Comparison of ENCODE assay signal across 12 cellular contexts in genomic region chr13:103282571-103283450, GRCh38.
DNase-seq lines count a peak whose midpoint lies in the region; ATAC-seq, FAIRE-seq and TF ChIP-seq lines count a peak whose summit lies in the region.
"Had no signal": no experiment of that assay in that cellular context is flagged by ENCODE, and none has a peak within 500 bp of the region (broad histone marks: within the 10 kb centered on the region; RNA-seq: fewer than 3 reads in every experiment).

No MANE protein-coding gene starts in this region.

- intact Hi-C loops in right cardiac atrium (cut with DNase I): no loop called here
- intact Hi-C loops in cardiac septum (cut with DNase I): no loop called here
- intact Hi-C loops in dorsolateral prefrontal cortex (cut with DNase I): no loop called here

- peaks cover 5% of the 10 kb centered on the region for H3K27me3 Mint-ChIP-seq in activated naive CD4-positive, alpha-beta T cell treated with anti-CD3 and anti-CD28 coated beads, Interleukin-2, amount 10 ng/mL, durations not matched to agents 7 days and 5 days

- peak; percentile 33 to 63 for ATAC-seq in right cardiac atrium
- peak; percentile 98 for ATAC-seq in foreskin keratinocyte
- ATAC-seq: stimulated activated effector memory CD8-positive, alpha-beta T cell treated with anti-CD3 and anti-CD28 coated beads, Interleukin-12 subunit alpha, Interleukin-12 subunit beta, amount 100 ng/mL, for 72 hours had no signal

- no peaks in the 10 kb centered on the region for H3K27me3 ChIP-seq in right cardiac atrium (ENCODE audit: control insufficient read depth, insufficient read depth)
- H3K27me3 ChIP-seq in foreskin keratinocyte: no peaks in the 10 kb centered on the region
- H3K27me3 ChIP-seq in dorsolateral prefrontal cortex: peaks cover 0 to 4% (median 0%) of the 10 kb centered on the region in 45 donors
- H3K27me3 ChIP-seq: heart left ventricle had no signal

- 35% methylated on average over 14 of the region's 14 CpGs for WGBS in right cardiac atrium

- no peaks in the 10 kb centered on the region for H3K9me3 ChIP-seq in right cardiac atrium (ENCODE audit: control insufficient read depth, low read length)
- H3K9me3 ChIP-seq: heart left ventricle, psoas muscle had no signal

- H3K4me3 Mint-ChIP-seq in activated naive CD4-positive, alpha-beta T cell treated with anti-CD3 and anti-CD28 coated beads, Interleukin-2, amount 10 ng/mL, durations not matched to agents 7 days and 5 days: no peak overlapping the region
- H3K4me3 Mint-ChIP-seq: stimulated activated effector memory CD8-positive, alpha-beta T cell treated with anti-CD3 and anti-CD28 coated beads, Interleukin-12 subunit alpha, Interleukin-12 subunit beta, amount 100 ng/mL, for 72 hours had no signal

- H3K4me3 ChIP-seq in right cardiac atrium (ENCODE audit: low read length) (no peak overlapping the region), dorsolateral prefrontal cortex (no peak overlapping the region)
- H3K4me3 ChIP-seq: heart left ventricle, psoas muscle had no signal

- DNase-seq in right cardiac atrium: no peak
- DNase-seq in cardiac septum (ENCODE audit: low spot score): no peak
- DNase-seq in RCC 7860 (ENCODE audit: low spot score): peak; percentile 79
- peak; percentile 99 for DNase-seq in foreskin keratinocyte
- no peak for DNase-seq in activated T-cell treated with anti-CD3 and anti-CD28 coated beads for 4 hours
- DNase-seq in dorsolateral prefrontal cortex: no peak
- DNase-seq in activated naive CD4-positive, alpha-beta T cell treated with anti-CD3 and anti-CD28 coated beads, Interleukin-2, amount 10 ng/mL, durations not matched to agents 7 days and 5 days: no peak
- no peak for DNase-seq in SKM-1 treated with dmso at 0.1 percent for 144 hours (lab: John Stamatoyannopoulos, UW; ENCODE audit: unreplicated experiment)
- DNase-seq: heart left ventricle, NCI-H1694, psoas muscle had no signal

- no peaks in the 10 kb centered on the region for H3K4me1 Mint-ChIP-seq in activated naive CD4-positive, alpha-beta T cell treated with anti-CD3 and anti-CD28 coated beads, Interleukin-2, amount 10 ng/mL, durations not matched to agents 7 days and 5 days
- H3K4me1 Mint-ChIP-seq: stimulated activated effector memory CD8-positive, alpha-beta T cell treated with anti-CD3 and anti-CD28 coated beads, Interleukin-12 subunit alpha, Interleukin-12 subunit beta, amount 100 ng/mL, for 72 hours had no signal

- no peak overlapping the region for H3K27ac ChIP-seq in right cardiac atrium (ENCODE audit: low read length)
- peak overlapping the region; percentile 95 for H3K27ac ChIP-seq in foreskin keratinocyte
- H3K27ac ChIP-seq in dorsolateral prefrontal cortex: no peak overlapping the region
- H3K27ac ChIP-seq: heart left ventricle, psoas muscle had no signal

- H3K36me3 Mint-ChIP-seq in activated naive CD4-positive, alpha-beta T cell treated with anti-CD3 and anti-CD28 coated beads, Interleukin-2, amount 10 ng/mL, durations not matched to agents 7 days and 5 days: no peaks in the 10 kb centered on the region
- H3K36me3 Mint-ChIP-seq: stimulated activated effector memory CD8-positive, alpha-beta T cell treated with anti-CD3 and anti-CD28 coated beads, Interleukin-12 subunit alpha, Interleukin-12 subunit beta, amount 100 ng/mL, for 72 hours had no signal

- CTCF ChIA-PET in activated naive CD4-positive, alpha-beta T cell treated with anti-CD3 and anti-CD28 coated beads, Interleukin-2, amount 10 ng/mL, durations not matched to agents 7 days and 5 days (lab: Charles Lee): no interaction called here

- TF ChIP-seq CTCF in foreskin keratinocyte (conservative IDR thresholded peaks at IDR 0.05) (no peak), dorsolateral prefrontal cortex (IDR thresholded peaks at IDR 0.05 in 54 of 56, conservative IDR thresholded peaks at IDR 0.05 in 2 of 56; ENCODE audit: low read depth in 1 of 56, partially characterized antibody in 56 of 56) (no peak)

- H3K9me3 Mint-ChIP-seq in activated naive CD4-positive, alpha-beta T cell treated with anti-CD3 and anti-CD28 coated beads, Interleukin-2, amount 10 ng/mL, durations not matched to agents 7 days and 5 days: peaks cover 8% of the 10 kb centered on the region

- peak; percentile 86 for FAIRE-seq in RCC 7860 (lab: Jason Lieb, UNC)

- no peaks in the 10 kb centered on the region for H3K4me1 ChIP-seq in right cardiac atrium (ENCODE audit: control insufficient read depth, insufficient read depth, low read length)
- peaks cover 12% of the 10 kb centered on the region for H3K4me1 ChIP-seq in foreskin keratinocyte
- H3K4me1 ChIP-seq: psoas muscle had no signal

- no peak overlapping the region for H3K27ac Mint-ChIP-seq in activated naive CD4-positive, alpha-beta T cell treated with anti-CD3 and anti-CD28 coated beads, Interleukin-2, amount 10 ng/mL, durations not matched to agents 7 days and 5 days
- H3K27ac Mint-ChIP-seq: stimulated activated effector memory CD8-positive, alpha-beta T cell treated with anti-CD3 and anti-CD28 coated beads, Interleukin-12 subunit alpha, Interleukin-12 subunit beta, amount 100 ng/mL, for 72 hours had no signal

Comparison
In these comparisons a context has a peak if more than half of its experiments do, and no peak if none do; other contexts are left out.
1. DNase-seq: peak in RCC 7860 (single experiment) and foreskin keratinocyte (2 of 2); none in right cardiac atrium (0 of 3), cardiac septum (single experiment), activated T-cell treated with anti-CD3 and anti-CD28 coated beads for 4 hours (single experiment), dorsolateral prefrontal cortex (0 of 10), activated naive CD4-positive, alpha-beta T cell treated with anti-CD3 and anti-CD28 coated beads, Interleukin-2, amount 10 ng/mL, durations not matched to agents 7 days and 5 days (single experiment) and SKM-1 treated with dmso at 0.1 percent for 144 hours (single experiment).